In genomic region chr7:699260-700170, GRCh38 we compare ENCODE assay signal across 17 cellular contexts. TPM values are rescaled to one million over a fixed set of nuclear protein-coding genes. Genes with fewer than 3 reads are reported as not detected.
A peak's percentile ranks its signal among the peaks of the same experiment; 100 is the strongest.
DNase-seq lines count a peak whose midpoint lies in the region; ATAC-seq and TF ChIP-seq lines count a peak whose summit lies in the region.
"Had no signal": no experiment of that assay in that cellular context is flagged by ENCODE, and none has a peak within 500 bp of the region (broad histone marks: within the 10 kb centered on the region; RNA-seq: fewer than 3 reads in every experiment).

No MANE protein-coding gene starts in this region.

- no peaks in the 10 kb centered on the region for H3K4me1 Mint-ChIP-seq in effector memory CD8-positive, alpha-beta T cell (ENCODE audit: low read depth in 2 of 2)
- H3K4me1 Mint-ChIP-seq: immature natural killer cell; stimulated activated effector memory CD8-positive, alpha-beta T cell treated with anti-CD3 and anti-CD28 coated beads, Interleukin-12 subunit alpha, Interleukin-12 subunit beta, amount 100 ng/mL, for 72 hours had no signal

- H3K4me1 ChIP-seq in heart left ventricle (peaks cover 0 to 25% (median 14%) of the 10 kb centered on the region in 12 donors), right atrium auricular region (peaks cover 0 to 21% of the 10 kb centered on the region in 2 donors), upper lobe of right lung (peaks cover 6% of the 10 kb centered on the region), testis (peaks cover 7% of the 10 kb centered on the region)

- no peak for TF ChIP-seq CTCF in heart left ventricle (IDR thresholded peaks at IDR 0.05)
- TF ChIP-seq CTCF in right atrium auricular region (IDR thresholded peaks at IDR 0.05), result no peak
- TF ChIP-seq CTCF in upper lobe of right lung (IDR thresholded peaks at IDR 0.05), result no peak
- no peak for TF ChIP-seq CTCF in testis (IDR thresholded peaks at IDR 0.05)

- no peaks in the 10 kb centered on the region for H3K27me3 Mint-ChIP-seq in effector memory CD8-positive, alpha-beta T cell
- H3K27me3 Mint-ChIP-seq: CD4-positive, alpha-beta T cell had no signal

- H3K9me3 ChIP-seq in heart left ventricle (peaks cover 0 to 19% (median 6%) of the 10 kb centered on the region in 12 donors), right atrium auricular region (peaks cover 3 to 11% of the 10 kb centered on the region in 2 donors), upper lobe of right lung (no peaks in the 10 kb centered on the region), testis (no peaks in the 10 kb centered on the region)

- intact Hi-C loops in heart left ventricle (cut with DNase I), result no loop called here
- intact Hi-C loops in upper lobe of right lung (cut with DNase I), result no loop called here
- intact Hi-C loops in testis (cut with DNase I; ENCODE audit: low total_unique reads), result no loop called here

- H3K36me3 ChIP-seq in heart left ventricle (no peaks in the 10 kb centered on the region), right atrium auricular region (no peaks in the 10 kb centered on the region), upper lobe of right lung (no peaks in the 10 kb centered on the region), testis (ENCODE audit: low read depth, missing control alignments) (no peaks in the 10 kb centered on the region)

- H3K4me3 Mint-ChIP-seq in effector memory CD8-positive, alpha-beta T cell, result no peak overlapping the region
- H3K4me3 Mint-ChIP-seq: activated CD8-positive, alpha-beta T cell treated with anti-CD3 and anti-CD28 coated beads, Interleukin-2, amount 10 ng/mL, durations not matched to agents 7 days and 5 days; CD4-positive, alpha-beta T cell; immature natural killer cell; stimulated activated effector memory CD8-positive, alpha-beta T cell treated with anti-CD3 and anti-CD28 coated beads, Interleukin-12 subunit alpha, Interleukin-12 subunit beta, amount 100 ng/mL, for 72 hours had no signal

- peak overlapping the region in 2 of 12 donors; percentile 17 to 28 for H3K27ac ChIP-seq in heart left ventricle
- H3K27ac ChIP-seq in right atrium auricular region, result no peak overlapping the region
- no peak overlapping the region for H3K27ac ChIP-seq in upper lobe of right lung
- H3K27ac ChIP-seq in testis, result no peak overlapping the region
- H3K27ac ChIP-seq: KMS-11, VCaP had no signal

- no peaks in the 10 kb centered on the region for H3K27me3 ChIP-seq in heart left ventricle
- H3K27me3 ChIP-seq in right atrium auricular region, result no peaks in the 10 kb centered on the region
- H3K27me3 ChIP-seq in upper lobe of right lung, result no peaks in the 10 kb centered on the region
- no peaks in the 10 kb centered on the region for H3K27me3 ChIP-seq in testis

- DNase-seq in heart left ventricle (no peak), right atrium auricular region (ENCODE audit: low spot score) (no peak), erythroblast (lab: John Stamatoyannopoulos, UW) (peak; percentile 33 to 79), lung microvascular endothelial cell (ENCODE audit: low read depth in 2 of 2) (peak; percentile 49 to 86), upper lobe of right lung (peak; percentile 42), cerebellum (ENCODE audit: low spot score) (no peak), testis (no peak)
- no peak for DNase-seq in effector memory CD8-positive, alpha-beta T cell
- DNase-seq: activated CD8-positive, alpha-beta T cell treated with anti-CD3 and anti-CD28 coated beads, Interleukin-2, amount 10 ng/mL, durations not matched to agents 7 days and 5 days; CD4-positive, alpha-beta T cell; immature natural killer cell; NCI-H1092; NCI-H748 treated with DMSO at 0.1 percent for 48 hours had no signal

- ATAC-seq in heart left ventricle (peak in 3 of 4 donors; percentile 46 to 77 (median 70)), upper lobe of right lung (peak; percentile 73)
- no peak for ATAC-seq in effector memory CD8-positive, alpha-beta T cell (replicated peaks)
- ATAC-seq: activated CD8-positive, alpha-beta T cell treated with anti-CD3 and anti-CD28 coated beads, Interleukin-2, amount 10 ng/mL, durations not matched to agents 7 days and 5 days; stimulated activated effector memory CD8-positive, alpha-beta T cell treated with anti-CD3 and anti-CD28 coated beads, Interleukin-12 subunit alpha, Interleukin-12 subunit beta, amount 100 ng/mL, for 72 hours had no signal

- H3K4me3 ChIP-seq in heart left ventricle (no peak overlapping the region), right atrium auricular region (no peak overlapping the region), upper lobe of right lung (no peak overlapping the region), testis (no peak overlapping the region)
- H3K4me3 ChIP-seq: skin epidermis had no signal

- WGBS in heart left ventricle, 4 donors, result 55 to 66% (median 58%) methylated on average over 22 to 24 of the region's 24 CpGs
- WGBS in testis, 2 donors, result 57 to 59% methylated on average over 24 of the region's 24 CpGs

- H3K36me3 Mint-ChIP-seq in effector memory CD8-positive, alpha-beta T cell (ENCODE audit: insufficient read depth), result no peaks in the 10 kb centered on the region

- H3K27ac Mint-ChIP-seq in effector memory CD8-positive, alpha-beta T cell, result no peak overlapping the region
- H3K27ac Mint-ChIP-seq: activated CD8-positive, alpha-beta T cell treated with anti-CD3 and anti-CD28 coated beads, Interleukin-2, amount 10 ng/mL, durations not matched to agents 7 days and 5 days; CD4-positive, alpha-beta T cell; immature natural killer cell; stimulated activated effector memory CD8-positive, alpha-beta T cell treated with anti-CD3 and anti-CD28 coated beads, Interleukin-12 subunit alpha, Interleukin-12 subunit beta, amount 100 ng/mL, for 72 hours had no signal

- no peak for TF ChIP-seq POLR2A in heart left ventricle (IDR thresholded peaks at IDR 0.05)
- no peak for TF ChIP-seq POLR2A in erythroblast (IDR thresholded peaks at IDR 0.05; ENCODE audit: low read length)
- TF ChIP-seq POLR2A in testis (IDR thresholded peaks at IDR 0.05), result no peak

- H3K9me3 Mint-ChIP-seq in effector memory CD8-positive, alpha-beta T cell, result peaks cover 0 to 3% of the 10 kb centered on the region in 2 donors
- H3K9me3 Mint-ChIP-seq: CD4-positive, alpha-beta T cell had no signal

RNA-seq across cellular contexts. Expression of gene DNAAF5, which starts 27.0 kb away (rescaled TPM):
- total RNA-seq in heart left ventricle (10 to 100 TPM; 13.9 to 45.8 (median 23.7) TPM), right atrium auricular region (10 to 100 TPM; 19.0 to 35.5 TPM), lung microvascular endothelial cell (10.0 and 12.1 TPM in 2 replicates), upper lobe of right lung (15.8 TPM), cerebellum (13.6 TPM), testis (10 to 100 TPM; 52.6 to 67.0 TPM)
- polyA plus RNA-seq in heart left ventricle (10 to 100 TPM in 1 of 2 donors, 1 to 10 TPM in 1; 7.2 to 15.3 TPM), testis (ENCODE audit: insufficient read depth, low read depth, low replicate concordance) (21.1 TPM)

RNA-seq across cellular contexts. Expression of gene PRKAR1B, which starts 27.6 kb away (rescaled TPM):
- total RNA-seq in heart left ventricle (10 to 100 TPM; 11.4 to 22.2 (median 18.4) TPM), right atrium auricular region (10 to 100 TPM; 15.1 to 15.9 TPM), lung microvascular endothelial cell (34.4 and 71.8 TPM in 2 replicates), upper lobe of right lung (25.7 TPM), cerebellum (41.4 TPM), testis (10 to 100 TPM; 31.3 to 35.7 TPM)
- polyA plus RNA-seq in heart left ventricle (10 to 100 TPM in 1 of 2 donors, 1 to 10 TPM in 1; 4.1 to 15.3 TPM), testis (ENCODE audit: insufficient read depth, low read depth, low replicate concordance) (27.8 TPM)

Comparison
In these comparisons a context has a peak if more than half of its experiments do, and no peak if none do; other contexts are left out.
1. DNase-seq: peak in erythroblast (2 of 2), lung microvascular endothelial cell (2 of 2) and upper lobe of right lung (single experiment); none in heart left ventricle (0 of 5), right atrium auricular region (single experiment), cerebellum (single experiment), testis (single experiment) and effector memory CD8-positive, alpha-beta T cell (0 of 3).